In genomic region chr1:48675251-48675650, GRCh38 we compare ENCODE assay signal across 15 cellular contexts.
"Had no signal": no experiment of that assay in that cellular context is flagged by ENCODE, and none has a peak within 500 bp of the region (broad histone marks: within the 10 kb centered on the region; RNA-seq: fewer than 3 reads in every experiment).

No MANE protein-coding gene starts in this region.

- H2AFZ ChIP-seq: neural progenitor cell had no signal

- H3K27ac Mint-ChIP-seq: neural progenitor cell; stimulated activated naive CD8-positive, alpha-beta T cell treated with anti-CD3 and anti-CD28 coated beads, Interleukin-15, amount 100 ng/mL, for 72 hours had no signal

- H3K4me3 Mint-ChIP-seq: neural progenitor cell; stimulated activated naive CD8-positive, alpha-beta T cell treated with anti-CD3 and anti-CD28 coated beads, Interleukin-15, amount 100 ng/mL, for 72 hours had no signal

- H3K36me3 Mint-ChIP-seq: neural progenitor cell had no signal

- H3K9me3 ChIP-seq: adrenal gland, esophagus muscularis mucosa, ovary, thoracic aorta had no signal

- H3K27ac ChIP-seq: adrenal gland, brain microvascular endothelial cell, dorsolateral prefrontal cortex, esophagus muscularis mucosa, neural progenitor cell, ovary, thoracic aorta had no signal

- H3K4me3 ChIP-seq: adrenal gland, dorsolateral prefrontal cortex, esophagus muscularis mucosa, neural progenitor cell, ovary, thoracic aorta had no signal

- ATAC-seq: activated CD4-positive, CD25-positive, alpha-beta regulatory T cell treated with anti-CD3 and anti-CD28 coated beads, Interleukin-2, amount 50 U/mL, for 24 hours; stimulated activated naive CD8-positive, alpha-beta T cell treated with anti-CD3 and anti-CD28 coated beads, Interleukin-15, amount 100 ng/mL, for 72 hours had no signal

- H3K4me1 ChIP-seq: esophagus muscularis mucosa had no signal

- H3K27me3 ChIP-seq: adrenal gland, brain microvascular endothelial cell, dorsolateral prefrontal cortex, neural progenitor cell, ovary had no signal

- H3K36me3 ChIP-seq: adrenal gland, brain microvascular endothelial cell, esophagus muscularis mucosa, neural progenitor cell, ovary, thoracic aorta had no signal

- H3K4me2 ChIP-seq: neural progenitor cell had no signal

- DNase-seq: activated naive CD4-positive, alpha-beta T cell treated with anti-CD3 and anti-CD28 coated beads, Interleukin-2, amount 50 U/mL, for 16 hours; activated T-cell treated with anti-CD3 and anti-CD28 coated beads, Interleukin-2, amount 50 U/mL, for 1 hour; dorsolateral prefrontal cortex; kidney; midbrain; ovary; stimulated activated CD4-positive, alpha-beta T cell treated with anti-CD3 and anti-CD28 coated beads, Interleukin-15, amount 100 ng/mL, for 24 hours; stimulated activated CD4-positive, alpha-beta T cell treated with anti-CD3 and anti-CD28 coated beads, Interleukin-4, amount 100 ng/mL, for 24 hours; stimulated activated naive CD8-positive, alpha-beta T cell treated with anti-CD3 and anti-CD28 coated beads, Interleukin-15, amount 100 ng/mL, for 72 hours had no signal

- H3K9me3 Mint-ChIP-seq: neural progenitor cell; stimulated activated naive CD8-positive, alpha-beta T cell treated with anti-CD3 and anti-CD28 coated beads, Interleukin-15, amount 100 ng/mL, for 72 hours had no signal

- H3K9ac ChIP-seq: neural progenitor cell had no signal
